ENCODE assay signal across 14 cellular contexts in the genomic region with DNA sequence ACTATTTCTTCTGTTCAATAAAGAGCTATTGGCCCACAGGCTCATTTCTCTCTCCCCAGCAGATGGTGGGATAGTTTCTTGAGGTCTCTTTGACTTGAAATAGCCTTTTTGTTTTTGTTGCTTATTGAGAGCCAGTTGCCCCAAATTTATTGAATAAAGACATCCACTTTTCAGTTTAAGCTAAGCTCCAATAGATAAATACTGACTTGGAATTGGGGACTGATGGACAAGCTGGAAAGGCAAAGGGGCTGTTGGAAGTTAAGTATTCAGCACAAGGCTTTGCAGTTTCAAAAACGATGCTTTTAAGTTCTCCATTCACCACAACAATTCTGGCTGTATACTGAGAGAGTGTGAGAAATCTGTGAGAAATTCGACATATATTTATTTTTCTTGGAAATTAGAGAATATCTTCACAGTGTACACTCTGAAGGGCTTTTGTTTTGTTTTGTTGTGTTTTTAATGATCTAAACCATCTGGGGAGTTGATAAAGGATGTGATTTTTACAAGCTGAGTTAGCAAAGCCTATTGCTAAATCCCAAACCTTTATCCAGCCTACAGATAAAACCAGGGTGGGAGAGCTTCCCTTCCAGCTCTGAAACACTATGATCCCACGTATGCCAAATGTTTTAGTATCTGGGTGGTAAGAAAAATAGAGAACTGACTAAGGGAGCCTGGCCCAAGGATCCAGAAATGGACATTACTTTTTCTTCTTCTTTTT.
A peak's percentile ranks its signal among the peaks of the same experiment; 100 is the strongest.
DNase-seq lines count a peak whose midpoint lies in the region; TF ChIP-seq lines count a peak whose summit lies in the region.
"Had no signal": no experiment of that assay in that cellular context is flagged by ENCODE, and none has a peak within 500 bp of the region (broad histone marks: within the 10 kb centered on the region; RNA-seq: fewer than 3 reads in every experiment).

No MANE protein-coding gene starts in this region.

- H3K4me3 Mint-ChIP-seq in chondrocyte (ENCODE audit: unreplicated experiment) (no peak overlapping the region), endodermal cell (no peak overlapping the region)
- H3K4me3 Mint-ChIP-seq in activated naive CD4-positive, alpha-beta T cell treated with anti-CD3 and anti-CD28 coated beads, Interleukin-2, amount 10 ng/mL, durations not matched to agents 7 days and 5 days, result no peak overlapping the region
- H3K4me3 Mint-ChIP-seq: activated naive CD4-positive, alpha-beta T cell treated with anti-CD3 and anti-CD28 coated beads, Interleukin-2, amount 50 U/mL, for 24 hours; effector memory CD8-positive, alpha-beta T cell; natural killer cell treated with Interleukin-12 subunit alpha and Interleukin-12 subunit beta and Interleukin-15 and Interleukin-18, amount 100 ng/mL, for 72 hours; stimulated activated effector memory CD8-positive, alpha-beta T cell treated with anti-CD3 and anti-CD28 coated beads, Interleukin-12 subunit alpha, Interleukin-12 subunit beta, amount 100 ng/mL, for 72 hours had no signal

- H3K36me3 ChIP-seq in stomach (no peaks in the 10 kb centered on the region), endodermal cell (ENCODE audit: control insufficient read depth, insufficient read depth, low read length) (no peaks in the 10 kb centered on the region)

- TF ChIP-seq CTCF in chondrocyte (IDR thresholded peaks at IDR 0.05) (no peak), stomach (IDR thresholded peaks at IDR 0.05) (no peak), endodermal cell (conservative IDR thresholded peaks at IDR 0.05) (no peak), GM20000 (IDR thresholded peaks at IDR 0.05; ENCODE audit: extremely low read depth, missing control alignments) (no peak)

- H3K4me1 Mint-ChIP-seq in chondrocyte (ENCODE audit: low read depth) (peaks cover 34% of the 10 kb centered on the region), endodermal cell (peaks cover 10% of the 10 kb centered on the region)
- H3K4me1 Mint-ChIP-seq in activated naive CD4-positive, alpha-beta T cell treated with anti-CD3 and anti-CD28 coated beads, Interleukin-2, amount 10 ng/mL, durations not matched to agents 7 days and 5 days, result no peaks in the 10 kb centered on the region
- H3K4me1 Mint-ChIP-seq: stimulated activated effector memory CD8-positive, alpha-beta T cell treated with anti-CD3 and anti-CD28 coated beads, Interleukin-12 subunit alpha, Interleukin-12 subunit beta, amount 100 ng/mL, for 72 hours had no signal

- CTCF ChIA-PET in activated naive CD4-positive, alpha-beta T cell treated with anti-CD3 and anti-CD28 coated beads, Interleukin-2, amount 10 ng/mL, durations not matched to agents 7 days and 5 days (lab: Charles Lee), result no interaction called here

- no peak for TF ChIP-seq POLR2A in stomach (IDR thresholded peaks at IDR 0.05)

- WGBS in stomach, 5 donors, result 47 to 70% (median 62%) methylated on average over 3 of the region's 3 CpGs
- 79% methylated on average over 3 of the region's 3 CpGs; no CpG with 5 or more reads in 1 of the 2 experiments for WGBS in endodermal cell (ENCODE audit: insufficient coverage in 1 of 2, insufficient read length in 1 of 2), 2 experiments

- peak overlapping the region; percentile 78 for H3K27ac Mint-ChIP-seq in chondrocyte (ENCODE audit: unreplicated experiment)
- H3K27ac Mint-ChIP-seq in activated naive CD4-positive, alpha-beta T cell treated with anti-CD3 and anti-CD28 coated beads, Interleukin-2, amount 10 ng/mL, durations not matched to agents 7 days and 5 days, result no peak overlapping the region
- H3K27ac Mint-ChIP-seq in endodermal cell, result no peak overlapping the region
- H3K27ac Mint-ChIP-seq: activated naive CD4-positive, alpha-beta T cell treated with anti-CD3 and anti-CD28 coated beads, Interleukin-2, amount 50 U/mL, for 24 hours; CD4-positive, alpha-beta memory T cell; effector memory CD8-positive, alpha-beta T cell; natural killer cell treated with Interleukin-12 subunit alpha and Interleukin-12 subunit beta and Interleukin-15 and Interleukin-18, amount 100 ng/mL, for 72 hours; stimulated activated effector memory CD8-positive, alpha-beta T cell treated with anti-CD3 and anti-CD28 coated beads, Interleukin-12 subunit alpha, Interleukin-12 subunit beta, amount 100 ng/mL, for 72 hours had no signal

- H3K4me1 ChIP-seq in stomach (peaks cover 0 to 25% (median 15%) of the 10 kb centered on the region in 4 donors), endodermal cell (ENCODE audit: control insufficient read depth, insufficient read depth, low read length) (no peaks in the 10 kb centered on the region)

- H3K27me3 Mint-ChIP-seq in chondrocyte (ENCODE audit: low read depth), result no peaks in the 10 kb centered on the region
- peaks cover 11% of the 10 kb centered on the region for H3K27me3 Mint-ChIP-seq in activated naive CD4-positive, alpha-beta T cell treated with anti-CD3 and anti-CD28 coated beads, Interleukin-2, amount 10 ng/mL, durations not matched to agents 7 days and 5 days
- peaks cover 12% of the 10 kb centered on the region for H3K27me3 Mint-ChIP-seq in endodermal cell (ENCODE audit: insufficient read depth)
- H3K27me3 Mint-ChIP-seq: CD4-positive, alpha-beta memory T cell; natural killer cell treated with Interleukin-12 subunit alpha and Interleukin-12 subunit beta and Interleukin-15 and Interleukin-18, amount 100 ng/mL, for 72 hours had no signal

- intact Hi-C loops in stomach (cut with DNase I; ENCODE audit: low total_unique reads), result no loop called here

- H3K36me3 Mint-ChIP-seq in chondrocyte (ENCODE audit: low read depth) (no peaks in the 10 kb centered on the region), endodermal cell (ENCODE audit: low read depth) (no peaks in the 10 kb centered on the region)
- H3K36me3 Mint-ChIP-seq in activated naive CD4-positive, alpha-beta T cell treated with anti-CD3 and anti-CD28 coated beads, Interleukin-2, amount 10 ng/mL, durations not matched to agents 7 days and 5 days, result no peaks in the 10 kb centered on the region
- H3K36me3 Mint-ChIP-seq: activated naive CD4-positive, alpha-beta T cell treated with anti-CD3 and anti-CD28 coated beads, Interleukin-2, amount 50 U/mL, for 24 hours; CD4-positive, alpha-beta memory T cell; natural killer cell treated with Interleukin-12 subunit alpha and Interleukin-12 subunit beta and Interleukin-15 and Interleukin-18, amount 100 ng/mL, for 72 hours; stimulated activated effector memory CD8-positive, alpha-beta T cell treated with anti-CD3 and anti-CD28 coated beads, Interleukin-12 subunit alpha, Interleukin-12 subunit beta, amount 100 ng/mL, for 72 hours had no signal

- H3K9me3 ChIP-seq in stomach (no peaks in the 10 kb centered on the region), endodermal cell (ENCODE audit: control insufficient read depth, low read length) (no peaks in the 10 kb centered on the region)

- no peaks in the 10 kb centered on the region for H3K27me3 ChIP-seq in layer of hippocampus (ENCODE audit: control insufficient read depth, insufficient read depth, low read length)
- H3K27me3 ChIP-seq in stomach, result no peaks in the 10 kb centered on the region
- no peaks in the 10 kb centered on the region for H3K27me3 ChIP-seq in endodermal cell (ENCODE audit: control insufficient read depth, insufficient read depth, low read length, poor library complexity, severe bottlenecking)

- H3K9ac ChIP-seq in endodermal cell (ENCODE audit: extremely low read depth, low read length, poor library complexity, severe bottlenecking), result no peak overlapping the region

- peaks cover 8% of the 10 kb centered on the region for H3K9me3 Mint-ChIP-seq in chondrocyte (ENCODE audit: low read depth)
- no peaks in the 10 kb centered on the region for H3K9me3 Mint-ChIP-seq in activated naive CD4-positive, alpha-beta T cell treated with anti-CD3 and anti-CD28 coated beads, Interleukin-2, amount 10 ng/mL, durations not matched to agents 7 days and 5 days
- no peaks in the 10 kb centered on the region for H3K9me3 Mint-ChIP-seq in endodermal cell

- no peak for TF ChIP-seq EP300 in stomach (IDR thresholded peaks at IDR 0.05)

- DNase-seq in NCI-H226 (peak; percentile 57), chondrocyte (ENCODE audit: low spot score) (no peak), stomach (no peak), endodermal cell (no peak), GM20000 (ENCODE audit: low spot score) (no peak), foreskin melanocyte (no peak)
- DNase-seq in activated naive CD4-positive, alpha-beta T cell treated with anti-CD3 and anti-CD28 coated beads, Interleukin-2, amount 10 ng/mL, durations not matched to agents 7 days and 5 days, result no peak
- DNase-seq: CD4-positive, alpha-beta memory T cell; effector memory CD8-positive, alpha-beta T cell; NCI-H187 treated with DMSO at 0.1 percent for 48 hours had no signal

- H3K4me3 ChIP-seq in stomach (no peak overlapping the region), endodermal cell (ENCODE audit: low read length) (no peak overlapping the region)

- H3K27ac ChIP-seq in layer of hippocampus (ENCODE audit: low read depth, low read length) (peak overlapping the region; percentile 82), stomach (peak overlapping the region in 4 of 5 donors; percentile 23 to 44 (median 42)), endodermal cell (ENCODE audit: low read depth, low read length) (no peak overlapping the region)
